1 cellular context compared by ENCODE assay signal in the genomic region with DNA sequence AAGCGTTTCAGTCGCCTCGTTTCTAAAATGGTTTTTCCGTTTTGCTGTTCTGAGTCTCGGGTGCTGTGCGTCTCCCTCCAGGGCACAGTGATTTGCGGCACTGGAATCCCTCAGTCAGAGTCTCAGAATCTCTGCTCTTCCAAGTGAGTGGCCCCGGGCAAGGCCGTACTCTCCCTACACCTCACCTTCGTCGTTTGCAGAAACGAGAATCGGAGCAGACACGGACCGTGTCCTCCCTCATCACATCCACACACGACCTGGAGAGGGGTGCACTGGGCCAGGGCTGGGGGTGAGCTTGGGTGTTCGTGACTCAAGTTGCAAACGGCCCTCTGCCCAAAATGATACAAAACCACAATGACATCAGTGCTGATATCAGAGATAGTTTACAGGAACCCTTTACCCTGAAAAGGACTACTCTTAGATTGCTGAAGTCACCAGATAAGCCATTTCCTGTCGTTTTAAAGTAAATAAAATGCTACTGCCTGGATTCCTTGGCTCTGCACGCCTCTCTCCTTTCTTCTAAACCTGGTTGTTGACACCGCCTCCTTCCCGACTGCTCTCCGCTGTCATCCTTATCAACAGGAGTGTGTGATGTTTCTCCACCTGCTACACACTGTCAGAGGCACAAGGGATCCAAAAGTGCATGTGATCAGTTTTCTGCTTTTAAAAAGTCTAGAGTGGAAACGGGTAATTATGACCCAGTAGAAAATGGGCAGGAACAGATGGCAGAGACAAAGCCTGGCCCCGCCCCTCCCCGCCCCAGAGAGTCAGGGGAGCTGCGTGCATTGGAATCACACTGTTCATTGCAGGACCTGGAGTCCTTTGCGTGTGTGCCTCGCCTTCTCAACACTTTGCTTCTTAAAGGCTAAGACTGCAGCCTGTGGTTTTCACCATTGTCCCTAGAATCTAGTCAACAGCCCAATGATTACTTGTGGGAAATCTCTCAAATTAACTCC.
TF ChIP-seq lines count a peak whose summit lies in the region.

No MANE protein-coding gene starts in this region.

TF ChIP-seq in IMR-90, 13 proteins besides CTCF, POLR2A, EP300 and RAD21:
- no peak for TF ChIP-seq CHD1 (IDR thresholded peaks at IDR 0.05; ENCODE audit: low read depth, low read length)
- TF ChIP-seq RFX5 (IDR thresholded peaks at IDR 0.05; ENCODE audit: low read depth, low read length) = no peak
- TF ChIP-seq MAZ (IDR thresholded peaks at IDR 0.05; ENCODE audit: borderline replicate concordance, low read depth, low read length) = peak; percentile 18; the same call in 1 of the 2 replicates
- TF ChIP-seq MAFK (IDR thresholded peaks at IDR 0.05; ENCODE audit: low read depth, low read length) = no peak
- no peak for TF ChIP-seq RCOR1 (IDR thresholded peaks at IDR 0.05; ENCODE audit: insufficient replicate concordance, low read length)
- TF ChIP-seq CEBPB (IDR thresholded peaks at IDR 0.05; ENCODE audit: low read depth, low read length) = no peak
- TF ChIP-seq SMC3 (IDR thresholded peaks at IDR 0.05; ENCODE audit: low read depth, low read length) = no peak
- TF ChIP-seq, protein P1, sequence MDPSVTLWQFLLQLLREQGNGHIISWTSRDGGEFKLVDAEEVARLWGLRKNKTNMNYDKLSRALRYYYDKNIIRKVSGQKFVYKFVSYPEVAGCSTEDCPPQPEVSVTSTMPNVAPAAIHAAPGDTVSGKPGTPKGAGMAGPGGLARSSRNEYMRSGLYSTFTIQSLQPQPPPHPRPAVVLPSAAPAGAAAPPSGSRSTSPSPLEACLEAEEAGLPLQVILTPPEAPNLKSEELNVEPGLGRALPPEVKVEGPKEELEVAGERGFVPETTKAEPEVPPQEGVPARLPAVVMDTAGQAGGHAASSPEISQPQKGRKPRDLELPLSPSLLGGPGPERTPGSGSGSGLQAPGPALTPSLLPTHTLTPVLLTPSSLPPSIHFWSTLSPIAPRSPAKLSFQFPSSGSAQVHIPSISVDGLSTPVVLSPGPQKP (IDR thresholded peaks at IDR 0.05; ENCODE audit: borderline replicate concordance, low read depth, low read length) = no peak
- TF ChIP-seq NFE2L2 (IDR thresholded peaks at IDR 0.05; ENCODE audit: low read depth, low read length) = no peak
- no peak for TF ChIP-seq MXI1 (IDR thresholded peaks at IDR 0.05; ENCODE audit: borderline replicate concordance, low read depth, low read length)
- TF ChIP-seq BHLHE40 (IDR thresholded peaks at IDR 0.05; ENCODE audit: low read depth, low read length) = 0 out of 2 replicates have a peak, but pooled peaks have one; percentile 13
- TF ChIP-seq FOS (IDR thresholded peaks at IDR 0.05; ENCODE audit: low read depth, low read length) = 0 out of 2 replicates have a peak, but pooled peaks have one; percentile 37
- TF ChIP-seq, protein P2, sequence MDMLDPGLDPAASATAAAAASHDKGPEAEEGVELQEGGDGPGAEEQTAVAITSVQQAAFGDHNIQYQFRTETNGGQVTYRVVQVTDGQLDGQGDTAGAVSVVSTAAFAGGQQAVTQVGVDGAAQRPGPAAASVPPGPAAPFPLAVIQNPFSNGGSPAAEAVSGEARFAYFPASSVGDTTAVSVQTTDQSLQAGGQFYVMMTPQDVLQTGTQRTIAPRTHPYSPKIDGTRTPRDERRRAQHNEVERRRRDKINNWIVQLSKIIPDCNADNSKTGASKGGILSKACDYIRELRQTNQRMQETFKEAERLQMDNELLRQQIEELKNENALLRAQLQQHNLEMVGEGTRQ (IDR thresholded peaks at IDR 0.05; ENCODE audit: low read depth, low read length) = no peak
